ENCODE assay signal across 1 cellular context in genomic region chr1:246583448-246584185, GRCh38.
TF ChIP-seq lines count a peak whose summit lies in the region.

No MANE protein-coding gene starts in this region.

TF ChIP-seq in HepG2, 621 proteins besides CTCF, POLR2A, EP300 and RAD21 (continued from another document):
- TF ChIP-seq UBTF (CRISPR knock-in tag; IDR thresholded peaks at IDR 0.05) (no peak), YY1 (IDR thresholded peaks at IDR 0.05; ENCODE audit: insufficient read depth, insufficient replicate concordance, low read depth, low read length) (no peak)
